8 cellular contexts compared by ENCODE assay signal in the genomic region with DNA sequence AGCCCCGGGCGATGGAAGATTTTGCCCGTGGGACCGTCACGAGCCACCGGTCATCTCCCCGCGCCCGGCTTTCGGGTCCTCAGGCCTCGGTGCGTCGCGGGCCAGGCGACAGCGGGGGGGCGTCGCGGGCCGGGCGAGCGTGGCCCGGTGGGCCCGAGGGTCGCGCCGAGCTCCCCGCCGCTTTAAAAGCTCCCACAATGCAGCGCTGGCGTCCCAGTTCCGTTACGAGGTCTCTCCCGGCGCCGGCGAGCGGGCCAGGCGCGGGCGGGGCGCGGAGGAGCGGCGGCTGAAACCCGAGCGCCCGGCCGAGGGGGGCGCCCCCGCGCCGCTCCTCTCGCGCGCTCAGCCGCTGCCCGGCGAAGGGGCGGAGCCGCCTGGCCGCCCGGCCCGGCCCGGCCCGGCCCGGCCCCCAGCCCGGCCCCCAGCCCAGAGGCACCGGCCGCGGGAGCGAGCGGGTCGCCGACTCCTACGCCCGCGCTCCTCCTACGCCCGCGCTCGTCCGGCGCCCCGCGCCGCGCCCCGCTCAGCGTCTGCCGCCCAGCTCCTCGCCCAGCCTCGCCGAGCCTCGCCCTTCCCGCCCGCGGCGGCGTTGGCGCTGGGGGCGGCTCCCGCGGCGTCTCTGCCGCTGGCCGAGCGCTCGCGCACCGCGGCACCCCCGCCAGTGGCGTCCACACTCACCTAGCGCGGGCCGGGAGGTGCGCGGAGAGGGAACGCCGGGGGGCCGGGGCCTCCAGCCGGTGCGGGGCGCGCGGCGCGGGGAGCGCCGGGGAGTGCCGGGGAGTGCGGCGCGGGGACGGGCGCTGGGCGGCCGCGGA. TPM values are rescaled to one million over a fixed set of nuclear protein-coding genes. Genes with fewer than 3 reads are reported as not detected.
A peak's percentile ranks its signal among the peaks of the same experiment; 100 is the strongest.
DNase-seq lines count a peak whose midpoint lies in the region; ATAC-seq and TF ChIP-seq lines count a peak whose summit lies in the region.

A gene with protein sequence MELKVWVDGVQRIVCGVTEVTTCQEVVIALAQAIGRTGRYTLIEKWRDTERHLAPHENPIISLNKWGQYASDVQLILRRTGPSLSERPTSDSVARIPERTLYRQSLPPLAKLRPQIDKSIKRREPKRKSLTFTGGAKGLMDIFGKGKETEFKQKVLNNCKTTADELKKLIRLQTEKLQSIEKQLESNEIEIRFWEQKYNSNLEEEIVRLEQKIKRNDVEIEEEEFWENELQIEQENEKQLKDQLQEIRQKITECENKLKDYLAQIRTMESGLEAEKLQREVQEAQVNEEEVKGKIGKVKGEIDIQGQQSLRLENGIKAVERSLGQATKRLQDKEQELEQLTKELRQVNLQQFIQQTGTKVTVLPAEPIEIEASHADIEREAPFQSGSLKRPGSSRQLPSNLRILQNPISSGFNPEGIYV (plus strand): TSS at position 429 of the 815 bp plus-strand sequence. CDS start 96,662 bp downstream, outside the sequence.

- peaks cover 15% of the 10 kb centered on the region; the same call in 2 of the 3 replicates for H3K36me3 Mint-ChIP-seq in GM23338 (ENCODE audit: low read depth)
- peaks cover 2% of the 10 kb centered on the region for H3K36me3 Mint-ChIP-seq in effector memory CD8-positive, alpha-beta T cell (ENCODE audit: insufficient read depth)

- ATAC-seq in activated CD4-positive, CD25-positive, alpha-beta regulatory T cell treated with anti-CD3 and anti-CD28 coated beads, Interleukin-2, amount 50 U/mL, for 24 hours: peak; percentile 21 to 42
- ATAC-seq in GM23338: peak; percentile 79
- ATAC-seq in effector memory CD8-positive, alpha-beta T cell (replicated peaks): peak; percentile 37

- peak within 1 kb of the TSS; percentile 98 for H2AFZ ChIP-seq in GM23338

- H3K9me3 ChIP-seq in KOPT-K1 (ENCODE audit: insufficient read depth, low read length, poor library complexity, severe bottlenecking): no peaks in the 10 kb centered on the region
- H3K9me3 ChIP-seq in stomach: no peaks in the 10 kb centered on the region

- peak within 1 kb of the TSS; percentile 94 for H3K27ac ChIP-seq in GM23338 (ENCODE audit: low read depth)
- peak within 1 kb of the TSS; percentile 46 for H3K27ac ChIP-seq in KOPT-K1 (ENCODE audit: low read depth, low read length, poor library complexity, severe bottlenecking)
- H3K27ac ChIP-seq in stomach: peak within 1 kb of the TSS; percentile 90 to 96 (median 95)

- WGBS in lower leg skin, 2 donors: 0% methylated on average over 6 to 38 of the region's 140 CpGs
- 0 to 1% (median 0%) methylated on average over 35 to 135 of the region's 140 CpGs for WGBS in stomach, 5 donors

- peaks cover 23% of the 10 kb centered on the region for H3K4me1 Mint-ChIP-seq in GM23338
- peaks cover 6 to 10% of the 10 kb centered on the region in 2 donors for H3K4me1 Mint-ChIP-seq in effector memory CD8-positive, alpha-beta T cell (ENCODE audit: low read depth in 2 of 2)

- intact Hi-C loops in lower leg skin (cut with DNase I; ENCODE audit: low total_unique reads): no loop called here
- intact Hi-C loops in stomach (cut with DNase I; ENCODE audit: low total_unique reads): no loop called here

- H3K27ac Mint-ChIP-seq in GM23338: peak within 1 kb of the TSS; percentile 21; the same call in 1 of the 2 replicates
- H3K27ac Mint-ChIP-seq in effector memory CD8-positive, alpha-beta T cell: no peak within 1 kb of the TSS

- no peak for TF ChIP-seq EP300 in stomach (IDR thresholded peaks at IDR 0.05)

- H3K4me3 ChIP-seq in GM23338 (peak within 1 kb of the TSS; percentile 97), lower leg skin (ENCODE audit: low read depth, poor library complexity, severe bottlenecking) (peak within 1 kb of the TSS; percentile 70), stomach (peak within 1 kb of the TSS; percentile 74 to 83 (median 78))

- peak within 1 kb of the TSS; percentile 92 for H3K4me2 ChIP-seq in GM23338

- H3K27me3 Mint-ChIP-seq in GM23338 (ENCODE audit: insufficient read depth, low read depth, poor library complexity): peaks cover 14% of the 10 kb centered on the region
- peaks cover 59 to 71% of the 10 kb centered on the region in 2 donors for H3K27me3 Mint-ChIP-seq in effector memory CD8-positive, alpha-beta T cell

- peaks cover under 1% of the 10 kb centered on the region; the same call in 1 of the 3 replicates for H3K9me3 Mint-ChIP-seq in GM23338
- no peaks in the 10 kb centered on the region for H3K9me3 Mint-ChIP-seq in effector memory CD8-positive, alpha-beta T cell

- H3F3A ChIP-seq in GM23338 (replicated peaks; ENCODE audit: low read depth): no peaks in the 10 kb centered on the region

- 0 out of 2 replicates have a peak, but pooled peaks cover 6% of the 10 kb centered on the region for H4K20me1 ChIP-seq in GM23338 (replicated peaks; ENCODE audit: insufficient read depth)

- H3K79me2 ChIP-seq in GM23338 (replicated peaks; ENCODE audit: insufficient read depth): peaks cover 43% of the 10 kb centered on the region

- no peaks in the 10 kb centered on the region for H3K36me3 ChIP-seq in GM23338 (ENCODE audit: insufficient read depth)
- no peaks in the 10 kb centered on the region for H3K36me3 ChIP-seq in KOPT-K1 (ENCODE audit: insufficient read depth, low read length)
- peaks cover 0 to 7% (median 0%) of the 10 kb centered on the region in 4 donors for H3K36me3 ChIP-seq in stomach

- no peak for DNase-seq in activated CD4-positive, CD25-positive, alpha-beta regulatory T cell (lab: John Stamatoyannopoulos, UW)
- peak; percentile 86 for DNase-seq in GM23338 (ENCODE audit: low spot score)
- peak; percentile 86 for DNase-seq in T1000 (lab: John Stamatoyannopoulos, UW)
- no peak for DNase-seq in effector memory CD8-positive, alpha-beta T cell
- peak; percentile 29 to 91 for DNase-seq in lower leg skin (ENCODE audit: low spot score in 2 of 2)
- peak; percentile 69 for DNase-seq in stomach

- TF ChIP-seq CTCF in GM23338 (conservative IDR thresholded peaks at IDR 0.05; ENCODE audit: low read depth in 2 of 2) (no peak), lower leg skin (IDR thresholded peaks at IDR 0.05) (no peak), stomach (IDR thresholded peaks at IDR 0.05) (no peak)

- H3K4me1 ChIP-seq in GM23338 (ENCODE audit: insufficient read depth) (peaks cover 14% of the 10 kb centered on the region), stomach (peaks cover 0 to 42% (median 24%) of the 10 kb centered on the region in 4 donors)

- no peak for TF ChIP-seq POLR2A in lower leg skin (IDR thresholded peaks at IDR 0.05)
- TF ChIP-seq POLR2A in stomach (IDR thresholded peaks at IDR 0.05): no peak

- H3K27me3 ChIP-seq in GM23338 (ENCODE audit: insufficient read depth) (no peaks in the 10 kb centered on the region), stomach (peaks cover 0 to 14% (median 0%) of the 10 kb centered on the region in 3 donors)

- 0 out of 2 replicates have a peak, but pooled peaks cover 6% of the 10 kb centered on the region for H3K9me2 ChIP-seq in GM23338 (ENCODE audit: insufficient read depth)

- peak within 1 kb of the TSS; percentile 92 for H3K4me3 Mint-ChIP-seq in GM23338
- peak within 1 kb of the TSS; percentile 75 to 76 for H3K4me3 Mint-ChIP-seq in effector memory CD8-positive, alpha-beta T cell

RNA-seq across cellular contexts. Expression of the gene that starts here (rescaled TPM):
- 30.6 and 30.8 TPM in 2 replicates for total RNA-seq in GM23338 (2014; rRNA removed; shearing (Covaris generic))
- polyA plus RNA-seq in GM23338 (2016; fragmentation: Nextera tagmentation; extraction: Ambion mirVana) (11.5 and 13.4 TPM in 2 replicates), stomach (1 to 10 TPM; 3.7 to 6.0 (median 4.1) TPM)
- total RNA-seq in lower leg skin (10 to 100 TPM in 2 of 4 donors, 1 to 10 TPM in 2; 5.4 to 20.7 (median 9.6) TPM), stomach (10 to 100 TPM in 4 of 5 donors, 1 to 10 TPM in 1; 4.6 to 66.8 (median 18.7) TPM)

Comparison
In these comparisons a context has a peak if more than half of its experiments do, and no peak if none do; other contexts are left out.
1. DNase-seq: peak in GM23338 (single experiment), T1000 (single experiment), lower leg skin (2 of 2) and stomach (single experiment); none in activated CD4-positive, CD25-positive, alpha-beta regulatory T cell (0 of 4) and effector memory CD8-positive, alpha-beta T cell (0 of 3).
2. Peak in every context shown above with its lines, with median percentiles within 50 percentile points of each other: ATAC-seq, H3K27ac ChIP-seq and H3K4me3 ChIP-seq.